9 cellular contexts compared by ENCODE assay signal in genomic region chr6:33693186-33694158, GRCh38. TPM values are rescaled to one million over a fixed set of nuclear protein-coding genes. Genes with fewer than 3 reads are reported as not detected.
DNase-seq lines count a peak whose midpoint lies in the region; ATAC-seq and TF ChIP-seq lines count a peak whose summit lies in the region.
"Had no signal": no experiment of that assay in that cellular context is flagged by ENCODE, and none has a peak within 500 bp of the region (broad histone marks: within the 10 kb centered on the region; RNA-seq: fewer than 3 reads in every experiment).

No MANE protein-coding gene starts in this region.

- no peak overlapping the region for H3K4me3 Mint-ChIP-seq in activated naive CD4-positive, alpha-beta T cell treated with anti-CD3 and anti-CD28 coated beads, Interleukin-2, amount 10 ng/mL, durations not matched to agents 7 days and 5 days
- peak overlapping the region; percentile 79 for H3K4me3 Mint-ChIP-seq in activated naive CD8-positive, alpha-beta T cell treated with anti-CD3 and anti-CD28 coated beads, Interleukin-2, amount 10 ng/mL, durations not matched to agents 7 days and 5 days

- peaks cover 61% of the 10 kb centered on the region for H3K4me1 ChIP-seq in lower lobe of right lung
- peaks cover 54% of the 10 kb centered on the region for H3K4me1 ChIP-seq in upper lobe of right lung

- H3K9me3 ChIP-seq in lower lobe of right lung (no peaks in the 10 kb centered on the region), upper lobe of right lung (no peaks in the 10 kb centered on the region)

- CTCF ChIA-PET in activated naive CD4-positive, alpha-beta T cell treated with anti-CD3 and anti-CD28 coated beads, Interleukin-2, amount 10 ng/mL, durations not matched to agents 7 days and 5 days (lab: Charles Lee): interaction anchor here (0.7 to 3.9 kb wide), 6 partner anchors 8 to 107 kb away, joined by 3 to 16 read pairs (median 3); partner anchors contain the start of gene UQCC2
- CTCF ChIA-PET in GM10248 (lab: Yijun Ruan, JAX): interaction anchor here (0.7 to 5.2 kb wide), 6 partner anchors 8 to 105 kb away, joined by 3 to 39 read pairs (median 4); partner anchors contain the start of gene UQCC2

- H3K4me1 Mint-ChIP-seq in activated naive CD4-positive, alpha-beta T cell treated with anti-CD3 and anti-CD28 coated beads, Interleukin-2, amount 10 ng/mL, durations not matched to agents 7 days and 5 days: peaks cover 75% of the 10 kb centered on the region
- peaks cover 58% of the 10 kb centered on the region for H3K4me1 Mint-ChIP-seq in activated naive CD8-positive, alpha-beta T cell treated with anti-CD3 and anti-CD28 coated beads, Interleukin-2, amount 10 ng/mL, durations not matched to agents 7 days and 5 days

- peaks cover 67% of the 10 kb centered on the region for H3K36me3 Mint-ChIP-seq in activated naive CD4-positive, alpha-beta T cell treated with anti-CD3 and anti-CD28 coated beads, Interleukin-2, amount 10 ng/mL, durations not matched to agents 7 days and 5 days
- H3K36me3 Mint-ChIP-seq in activated naive CD8-positive, alpha-beta T cell treated with anti-CD3 and anti-CD28 coated beads, Interleukin-2, amount 10 ng/mL, durations not matched to agents 7 days and 5 days: peaks cover 26% of the 10 kb centered on the region

- no peak for ATAC-seq in activated naive CD8-positive, alpha-beta T cell treated with anti-CD3 and anti-CD28 coated beads, Interleukin-2, amount 10 ng/mL, durations not matched to agents 7 days and 5 days (ENCODE audit: low read depth)
- ATAC-seq in lower lobe of right lung: no peak
- no peak for ATAC-seq in upper lobe of right lung
- ATAC-seq in GM21423 (IDR thresholded peaks at IDR 0.05; ENCODE audit: unreplicated experiment): no peak

- H3K4me3 ChIP-seq in lower lobe of right lung (no peak overlapping the region), upper lobe of right lung (no peak overlapping the region)

- peaks cover 97% of the 10 kb centered on the region for H3K36me3 ChIP-seq in lower lobe of right lung
- H3K36me3 ChIP-seq in upper lobe of right lung: peaks cover 68% of the 10 kb centered on the region

- H3K27me3 ChIP-seq in lower lobe of right lung (ENCODE audit: low read depth) (no peaks in the 10 kb centered on the region), upper lobe of right lung (no peaks in the 10 kb centered on the region)

- no peak for TF ChIP-seq CTCF in lower lobe of right lung (IDR thresholded peaks at IDR 0.05)
- no peak for TF ChIP-seq CTCF in upper lobe of right lung (IDR thresholded peaks at IDR 0.05)
- TF ChIP-seq CTCF in GM10248 (IDR thresholded peaks at IDR 0.05; ENCODE audit: control extremely low read depth, extremely low read depth, low read depth, missing control alignments): no peak

- H3K9me3 Mint-ChIP-seq in activated naive CD4-positive, alpha-beta T cell treated with anti-CD3 and anti-CD28 coated beads, Interleukin-2, amount 10 ng/mL, durations not matched to agents 7 days and 5 days: no peaks in the 10 kb centered on the region
- H3K9me3 Mint-ChIP-seq in activated naive CD8-positive, alpha-beta T cell treated with anti-CD3 and anti-CD28 coated beads, Interleukin-2, amount 10 ng/mL, durations not matched to agents 7 days and 5 days: no peaks in the 10 kb centered on the region

- no peaks in the 10 kb centered on the region for H3K27me3 Mint-ChIP-seq in activated naive CD4-positive, alpha-beta T cell treated with anti-CD3 and anti-CD28 coated beads, Interleukin-2, amount 10 ng/mL, durations not matched to agents 7 days and 5 days
- no peaks in the 10 kb centered on the region for H3K27me3 Mint-ChIP-seq in activated naive CD8-positive, alpha-beta T cell treated with anti-CD3 and anti-CD28 coated beads, Interleukin-2, amount 10 ng/mL, durations not matched to agents 7 days and 5 days

- peak overlapping the region; percentile 97 for H3K27ac Mint-ChIP-seq in activated naive CD4-positive, alpha-beta T cell treated with anti-CD3 and anti-CD28 coated beads, Interleukin-2, amount 10 ng/mL, durations not matched to agents 7 days and 5 days
- H3K27ac Mint-ChIP-seq in activated naive CD8-positive, alpha-beta T cell treated with anti-CD3 and anti-CD28 coated beads, Interleukin-2, amount 10 ng/mL, durations not matched to agents 7 days and 5 days: peak overlapping the region; percentile 98

- DNase-seq in activated naive CD4-positive, alpha-beta T cell treated with anti-CD3 and anti-CD28 coated beads, Interleukin-2, amount 10 ng/mL, durations not matched to agents 7 days and 5 days: no peak
- no peak for DNase-seq in activated naive CD4-positive, alpha-beta T cell treated with anti-CD3 and anti-CD28 coated beads, Interleukin-2, amount 50 U/mL, for 16 hours
- DNase-seq in activated naive CD8-positive, alpha-beta T cell treated with anti-CD3 and anti-CD28 coated beads, Interleukin-2, amount 10 ng/mL, durations not matched to agents 7 days and 5 days: no peak
- DNase-seq in lower lobe of right lung: no peak
- no peak for DNase-seq in upper lobe of right lung
- no peak for DNase-seq in NCI-H226
- no peak for DNase-seq in GM10248 (ENCODE audit: extremely low spot score)
- DNase-seq: Karpas-422 had no signal

- H3K27ac ChIP-seq in lower lobe of right lung (peak overlapping the region; percentile 57), upper lobe of right lung (peak overlapping the region; percentile 77)

- intact Hi-C loops in lower lobe of right lung (cut with DNase I): loop anchor here (10.0 kb wide), 1 partner anchor 109 kb away; the partner anchor contains the start of gene BAK1
- intact Hi-C loops in upper lobe of right lung (cut with DNase I): loop anchor here (10.0 kb wide), 1 partner anchor 109 kb away; the partner anchor contains the start of gene BAK1

- POLR2A ChIA-PET in activated naive CD8-positive, alpha-beta T cell treated with anti-CD3 and anti-CD28 coated beads, Interleukin-2, amount 10 ng/mL, durations not matched to agents 7 days and 5 days (lab: Charles Lee): interaction anchor here (0.8 to 1.6 kb wide), 10 partner anchors 10 to 263 kb away, joined by 3 to 8 read pairs (median 4); partner anchors contain the start of genes BAK1, ITPR3 and UQCC2
- POLR2A ChIA-PET in GM10248 (lab: Yijun Ruan, JAX): interaction anchor here (0.6 kb wide), 1 partner anchor 550 kb away, joined by 3 read pairs; no protein-coding TSS in a partner anchor

RNA-seq across cellular contexts. Expression of gene UQCC2, which starts 18.0 kb away (rescaled TPM):
- total RNA-seq in activated naive CD8-positive, alpha-beta T cell treated with anti-CD3 and anti-CD28 coated beads, Interleukin-2, amount 10 ng/mL, durations not matched to agents 7 days and 5 days: 10 to 100 TPM; 60.9 to 64.0 TPM
- total RNA-seq in lower lobe of right lung (39.6 TPM), upper lobe of right lung (40.6 TPM)

RNA-seq across cellular contexts. Expression of gene IP6K3, which starts 53.2 kb away (rescaled TPM):
- total RNA-seq in activated naive CD8-positive, alpha-beta T cell treated with anti-CD3 and anti-CD28 coated beads, Interleukin-2, amount 10 ng/mL, durations not matched to agents 7 days and 5 days: not detected
- 3.5 TPM for total RNA-seq in lower lobe of right lung
- total RNA-seq in upper lobe of right lung: 4.6 TPM
